ENCODE assay signal across 8 cellular contexts in the genomic region with DNA sequence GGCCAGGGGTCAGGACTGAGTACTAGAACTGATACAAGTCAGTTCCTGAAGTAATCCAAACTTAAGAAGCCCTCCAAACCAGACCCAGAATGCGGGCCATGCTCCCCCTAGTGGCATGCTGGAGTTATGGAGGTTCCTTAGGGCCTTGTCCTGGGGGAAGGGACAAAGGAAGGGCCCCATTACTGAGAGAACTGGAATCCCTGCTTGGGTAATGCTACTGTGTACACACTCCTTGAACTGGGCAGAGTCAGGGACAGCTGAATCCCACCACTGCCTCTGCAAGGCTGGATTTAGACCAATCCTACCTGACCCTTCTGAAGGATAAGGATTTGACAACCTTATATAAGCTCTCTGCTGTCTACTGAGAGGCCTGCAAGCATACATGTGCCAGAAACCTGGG.
A peak's percentile ranks its signal among the peaks of the same experiment; 100 is the strongest.
DNase-seq lines count a peak whose midpoint lies in the region; ATAC-seq and TF ChIP-seq lines count a peak whose summit lies in the region.

No MANE protein-coding gene starts in this region.

- no peak overlapping the region for H4K8ac ChIP-seq in H9 (replicated peaks; ENCODE audit: insufficient read length, low read depth, low read length)

- no peak overlapping the region for H2BK20ac ChIP-seq in H9 (ENCODE audit: low read depth, low read length, poor library complexity, severe bottlenecking)

- H3K27ac Mint-ChIP-seq in H9 (no peak overlapping the region; a peak in 1 of 7 replicates), T-helper 17 cell (no peak overlapping the region)

- H3K56ac ChIP-seq in H9 (ENCODE audit: insufficient read length, low read depth, low read length): peak overlapping the region; percentile 51

- H3K27ac ChIP-seq in DND-41 (ENCODE audit: low read length) (no peak overlapping the region), H9 (ENCODE audit: insufficient read length, low read depth, low read length) (no peak overlapping the region)

- no peak overlapping the region for H3K4me2 ChIP-seq in DND-41 (ENCODE audit: insufficient read depth, low read length)
- no peak overlapping the region for H3K4me2 ChIP-seq in H9 (ENCODE audit: insufficient read depth, insufficient read length, low read length)

- peaks cover 0 to 5% (median 0%) of the 10 kb centered on the region in 3 experiments; a peak in 2 of 7 replicates for H3K36me3 Mint-ChIP-seq in H9 (ENCODE audit: insufficient read depth in 1 of 3, low read depth in 3 of 3)
- H3K36me3 Mint-ChIP-seq in T-helper 17 cell (ENCODE audit: low read depth): no peaks in the 10 kb centered on the region

- no peaks in the 10 kb centered on the region for H3K36me3 ChIP-seq in DND-41 (ENCODE audit: insufficient read depth, low read length)

- no peak overlapping the region for H2BK15ac ChIP-seq in H9 (ENCODE audit: low read depth, low read length)

- no peak overlapping the region for H3T11ph ChIP-seq in H9 (ENCODE audit: low read length)

- H3K9me3 ChIP-seq in DND-41 (ENCODE audit: insufficient read depth, low read length, severe bottlenecking) (no peaks in the 10 kb centered on the region), H9 (ENCODE audit: control insufficient read depth, low read depth, low read length) (no peaks in the 10 kb centered on the region), T-helper 17 cell (ENCODE audit: control insufficient read depth, low read length, poor library complexity, severe bottlenecking) (no peaks in the 10 kb centered on the region)

- H3K4me3 Mint-ChIP-seq in H9 (no peak overlapping the region), T-helper 17 cell (no peak overlapping the region)

- WGBS in H9 (ENCODE audit: extremely low coverage, insufficient read length, low lambda C conversion rate): no CpG with 5 or more reads among the region's 1 CpG

- H3K4me1 ChIP-seq in DND-41 (ENCODE audit: insufficient read depth, low read length) (peaks cover 20% of the 10 kb centered on the region), H9 (ENCODE audit: insufficient read depth, low read length) (peaks cover 8% of the 10 kb centered on the region)

- H3K79me1 ChIP-seq in H9 (ENCODE audit: insufficient read depth, low read depth, low read length, poor library complexity, severe bottlenecking): no peaks in the 10 kb centered on the region

- H4K5ac ChIP-seq in H9 (ENCODE audit: insufficient read length, low read depth, low read length): no peak overlapping the region

- H2AK5ac ChIP-seq in H9 (ENCODE audit: insufficient read length, low read length): no peak overlapping the region

- H3K27me3 Mint-ChIP-seq in H9 (ENCODE audit: low read depth) (no peaks in the 10 kb centered on the region), T-helper 17 cell (peaks cover 32% of the 10 kb centered on the region)

- H2BK5ac ChIP-seq in H9 (ENCODE audit: insufficient read length, low read length): no peak overlapping the region

- H3K14ac ChIP-seq in H9 (ENCODE audit: insufficient read depth, low read length): peak overlapping the region; percentile 86; the same call in 1 of the 2 replicates

- H3K4me3 ChIP-seq in DND-41 (ENCODE audit: low read depth in 1 of 2, low read length in 2 of 2): no peak overlapping the region

- no peak overlapping the region for H3K4ac ChIP-seq in H9 (ENCODE audit: low read depth, low read length)

- peak; percentile 72 for ATAC-seq in DND-41 (ENCODE audit: insufficient read depth, low read depth)
- peak; percentile 47 for ATAC-seq in T-helper 17 cell
- no peak for ATAC-seq in GM18867 (IDR thresholded peaks at IDR 0.05; ENCODE audit: unreplicated experiment)

- DNase-seq in DND-41: peak; percentile 66
- peak; percentile 89 for DNase-seq in H9
- DNase-seq in NCI-H1105 (lab: John Stamatoyannopoulos, UW): peak; percentile 53
- peak in 1 of 3 donors; percentile 9 for DNase-seq in T-helper 17 cell
- peak; percentile 43 for DNase-seq in brain pericyte (ENCODE audit: low read depth, low spot score)
- peak; percentile 92 for DNase-seq in islet precursor cell
- DNase-seq in stimulated activated CD4-positive, alpha-beta T cell treated with anti-CD3 and anti-CD28 coated beads, Interleukin-12 subunit alpha, Interleukin-12 subunit beta, amount 100 ng/mL, for 24 hours (ENCODE audit: low read depth in 2 of 2): peak; percentile 9 to 51

- H3K4me1 Mint-ChIP-seq in H9 (peaks cover 29 to 30% of the 10 kb centered on the region in 2 experiments), T-helper 17 cell (peaks cover 7% of the 10 kb centered on the region)

- H3K9me3 Mint-ChIP-seq in H9: peaks cover 5% of the 10 kb centered on the region in 2 experiments; a peak in 3 of 5 replicates

- H2AFZ ChIP-seq in DND-41 (ENCODE audit: low read depth, low read length) (no peak overlapping the region), H9 (ENCODE audit: low read length) (peak overlapping the region; percentile 83)

- no peak overlapping the region for H2BK12ac ChIP-seq in H9 (ENCODE audit: insufficient read length, low read depth, low read length)

- H4K91ac ChIP-seq in H9 (ENCODE audit: insufficient read length, low read depth, low read length): no peak overlapping the region

- no peak overlapping the region for H2BK120ac ChIP-seq in H9 (ENCODE audit: low read depth, low read length, poor library complexity, severe bottlenecking)

- H3K9ac ChIP-seq in DND-41 (ENCODE audit: low read depth, low read length) (no peak overlapping the region; the same call in 1 of the 2 replicates), H9 (ENCODE audit: extremely low read depth, insufficient read length, low read length) (no peak overlapping the region)

- H3K79me2 ChIP-seq in DND-41 (ENCODE audit: insufficient read depth, low read length) (no peaks in the 10 kb centered on the region), H9 (ENCODE audit: insufficient read depth, low read length) (no peaks in the 10 kb centered on the region)

- H3K27me3 ChIP-seq in DND-41 (ENCODE audit: insufficient read depth, low read length, poor library complexity) (no peaks in the 10 kb centered on the region), H9 (ENCODE audit: insufficient read depth, low read length) (no peaks in the 10 kb centered on the region)

- peak overlapping the region; percentile 56 for H3K18ac ChIP-seq in H9 (ENCODE audit: insufficient read length, low read depth, low read length)

- peaks cover 4% of the 10 kb centered on the region for H3K23me2 ChIP-seq in H9 (ENCODE audit: insufficient read length, low read depth, low read length, poor library complexity, severe bottlenecking)

- H4K20me1 ChIP-seq in DND-41 (ENCODE audit: insufficient read depth, low read length) (no peaks in the 10 kb centered on the region), H9 (ENCODE audit: control insufficient read depth, insufficient read depth, insufficient read length) (no peaks in the 10 kb centered on the region)

- peak; percentile 82 for TF ChIP-seq CTCF in DND-41 (IDR thresholded peaks at IDR 0.05; ENCODE audit: borderline replicate concordance, extremely low read depth, low read length, poor library complexity, severe bottlenecking)
- peak; percentile 96 for TF ChIP-seq CTCF in H9 (conservative IDR thresholded peaks at IDR 0.05)

- no peak overlapping the region for H3K23ac ChIP-seq in H9 (ENCODE audit: insufficient read length, low read depth, low read length)
